Comparison of ENCODE assay signal across 18 cellular contexts in the genomic region with DNA sequence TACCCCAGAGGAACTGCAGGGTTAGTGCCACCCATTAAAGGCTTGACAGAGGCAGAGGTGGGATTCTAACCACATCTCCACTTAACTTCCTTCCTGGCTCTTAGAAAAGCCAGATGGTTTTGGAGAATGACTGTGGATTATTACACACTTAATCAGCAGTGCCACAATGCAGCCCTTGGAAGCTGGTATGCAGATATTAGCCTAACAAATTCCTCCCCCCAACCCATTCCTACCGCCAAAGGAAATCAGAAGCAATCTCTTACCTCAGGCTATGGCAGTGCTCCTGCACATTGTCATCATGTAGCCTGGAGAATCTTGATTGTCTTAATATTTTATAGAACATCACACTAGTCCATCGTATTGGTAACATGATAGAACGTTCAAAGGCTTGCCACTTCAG. TPM values are rescaled to one million over a fixed set of nuclear protein-coding genes. Genes with fewer than 3 reads are reported as not detected.
DNase-seq lines count a peak whose midpoint lies in the region; TF ChIP-seq lines count a peak whose summit lies in the region.
"Had no signal": no experiment of that assay in that cellular context is flagged by ENCODE, and none has a peak within 500 bp of the region (broad histone marks: within the 10 kb centered on the region; RNA-seq: fewer than 3 reads in every experiment).

No MANE protein-coding gene starts in this region.

- H3K4me3 Mint-ChIP-seq in activated CD4-positive, alpha-beta T cell treated with anti-CD3 and anti-CD28 coated beads, Interleukin-2, amount 10 ng/mL, durations not matched to agents 24 days and 14 days: no peak overlapping the region
- H3K4me3 Mint-ChIP-seq: stimulated activated memory B cell treated with anti-CD40 and anti-IgM and Interleukin-4, amounts not matched to agents 10 μg/mL and 1 μg/mL and 100 μg/mL, for 72 hours had no signal

- H3K4me1 Mint-ChIP-seq in activated CD4-positive, alpha-beta T cell treated with anti-CD3 and anti-CD28 coated beads, Interleukin-2, amount 10 ng/mL, durations not matched to agents 24 days and 14 days: peaks cover 5% of the 10 kb centered on the region

- in situ Hi-C loops in astrocyte of the spinal cord (cut with HindIII; ENCODE audit: low sequenced_read_pairs): no loop called here

- H3K9me3 Mint-ChIP-seq in activated CD4-positive, alpha-beta T cell treated with anti-CD3 and anti-CD28 coated beads, Interleukin-2, amount 10 ng/mL, durations not matched to agents 24 days and 14 days: no peaks in the 10 kb centered on the region
- H3K9me3 Mint-ChIP-seq: naive B cell; stimulated activated memory B cell treated with anti-CD40 and anti-IgM and Interleukin-4, amounts not matched to agents 10 μg/mL and 1 μg/mL and 100 μg/mL, for 72 hours had no signal

- no peaks in the 10 kb centered on the region for H3K36me3 Mint-ChIP-seq in activated CD4-positive, alpha-beta T cell treated with anti-CD3 and anti-CD28 coated beads, Interleukin-2, amount 10 ng/mL, durations not matched to agents 24 days and 14 days (ENCODE audit: low read depth)
- H3K36me3 Mint-ChIP-seq: stimulated activated memory B cell treated with anti-CD40 and anti-IgM and Interleukin-4, amounts not matched to agents 10 μg/mL and 1 μg/mL and 100 μg/mL, for 72 hours had no signal

- peaks cover 59% of the 10 kb centered on the region for H3K27me3 Mint-ChIP-seq in activated CD4-positive, alpha-beta T cell treated with anti-CD3 and anti-CD28 coated beads, Interleukin-2, amount 10 ng/mL, durations not matched to agents 24 days and 14 days

- H3K27ac Mint-ChIP-seq in activated CD4-positive, alpha-beta T cell treated with anti-CD3 and anti-CD28 coated beads, Interleukin-2, amount 10 ng/mL, durations not matched to agents 24 days and 14 days: no peak overlapping the region
- H3K27ac Mint-ChIP-seq: stimulated activated memory B cell treated with anti-CD40 and anti-IgM and Interleukin-4, amounts not matched to agents 10 μg/mL and 1 μg/mL and 100 μg/mL, for 72 hours had no signal

- H3K4me3 ChIP-seq in astrocyte of the spinal cord (ENCODE audit: low read depth, low read length): no peak overlapping the region
- H3K4me3 ChIP-seq: PC-9, sigmoid colon had no signal

- DNase-seq in GF-D8 (lab: John Stamatoyannopoulos, UW) (peak; percentile 48), NCI-H524 (lab: John Stamatoyannopoulos, UW) (peak; percentile 54 to 75), astrocyte of the spinal cord (ENCODE audit: low read depth, low spot score) (peak; percentile 20), pulmonary artery endothelial cell (ENCODE audit: low read depth, low spot score) (peak; percentile 41), germinal center (ENCODE audit: low spot score) (no peak), NCI-H2196 treated with DMSO at 0.1 percent for 48 hours (lab: John Stamatoyannopoulos, UW; ENCODE audit: unreplicated experiment) (no peak)
- no peak for DNase-seq in activated CD4-positive, alpha-beta T cell treated with anti-CD3 and anti-CD28 coated beads, Interleukin-2, amount 10 ng/mL, durations not matched to agents 24 days and 14 days
- DNase-seq: activated gamma-delta T cell treated with Interleukin-2 at 50 U/mL for 16 hours; Calu3; effector CD8-positive, alpha-beta T cell; heart left ventricle; naive B cell; NCI-H1417 treated with DMSO at 0.1 percent for 48 hours; PC-9; sigmoid colon had no signal

- intact Hi-C loops in activated CD4-positive, alpha-beta T cell treated with anti-CD3 and anti-CD28 coated beads, Interleukin-2, amount 10 ng/mL, durations not matched to agents 24 days and 14 days (cut with micrococcal nuclease): no loop called here

- no peak for TF ChIP-seq CTCF in astrocyte of the spinal cord (IDR thresholded peaks at IDR 0.05; ENCODE audit: low read depth, low read length)

RNA-seq across cellular contexts. Expression of gene NRGN, which starts 23.1 kb away (rescaled TPM):
- 2.5 and 3.0 TPM in 2 replicates for total RNA-seq in pulmonary artery endothelial cell
- total RNA-seq in activated CD4-positive, alpha-beta T cell treated with anti-CD3 and anti-CD28 coated beads, Interleukin-2, amount 10 ng/mL, durations not matched to agents 24 days and 14 days: 4.4 and 5.4 TPM in 2 replicates

RNA-seq across cellular contexts. Expression of gene VSIG2, which starts 35.5 kb away (rescaled TPM):
- 0.26 and 0.42 TPM in 2 replicates for total RNA-seq in pulmonary artery endothelial cell
- 0.23 TPM in 1 of 2 replicates, not detected in the other for total RNA-seq in activated CD4-positive, alpha-beta T cell treated with anti-CD3 and anti-CD28 coated beads, Interleukin-2, amount 10 ng/mL, durations not matched to agents 24 days and 14 days
- total RNA-seq: Calu3, H4, SK-MEL-5 had no signal

RNA-seq across cellular contexts. Expression of gene SPA17, which starts 42.9 kb away (rescaled TPM):
- 6.3 and 6.8 TPM in 2 replicates for total RNA-seq in pulmonary artery endothelial cell
- total RNA-seq in activated CD4-positive, alpha-beta T cell treated with anti-CD3 and anti-CD28 coated beads, Interleukin-2, amount 10 ng/mL, durations not matched to agents 24 days and 14 days: 1.6 and 2.4 TPM in 2 replicates

RNA-seq across cellular contexts. Expression of gene SIAE, which starts 43.1 kb away (rescaled TPM):
- 19.0 and 26.0 TPM in 2 replicates for total RNA-seq in pulmonary artery endothelial cell
- total RNA-seq in activated CD4-positive, alpha-beta T cell treated with anti-CD3 and anti-CD28 coated beads, Interleukin-2, amount 10 ng/mL, durations not matched to agents 24 days and 14 days: 5.3 and 6.4 TPM in 2 replicates

RNA-seq across cellular contexts. Expression of gene ESAM, which starts 45.5 kb away (rescaled TPM):
- total RNA-seq in pulmonary artery endothelial cell: 85.7 and 102 TPM in 2 replicates
- total RNA-seq in activated CD4-positive, alpha-beta T cell treated with anti-CD3 and anti-CD28 coated beads, Interleukin-2, amount 10 ng/mL, durations not matched to agents 24 days and 14 days: 0.24 TPM in 1 of 2 replicates, not detected in the other
- total RNA-seq: SK-MEL-5 had no signal

Comparison
In these comparisons a context has a peak if more than half of its experiments do, and no peak if none do; other contexts are left out.
1. DNase-seq: peak in GF-D8 (single experiment), NCI-H524 (2 of 2), astrocyte of the spinal cord (single experiment) and pulmonary artery endothelial cell (single experiment); none in germinal center (single experiment), NCI-H2196 treated with DMSO at 0.1 percent for 48 hours (single experiment) and activated CD4-positive, alpha-beta T cell treated with anti-CD3 and anti-CD28 coated beads, Interleukin-2, amount 10 ng/mL, durations not matched to agents 24 days and 14 days (single experiment).